Comparison of ENCODE assay signal across 1 cellular context in genomic region chr6:56370127-56370540, GRCh38.
TF ChIP-seq lines count a peak whose summit lies in the region.

No MANE protein-coding gene starts in this region.

TF ChIP-seq in HCT116, 20 proteins besides CTCF, POLR2A, EP300 and RAD21 (continued from another document):
- TF ChIP-seq JUND (IDR thresholded peaks at IDR 0.05) (no peak), CEBPB (IDR thresholded peaks at IDR 0.05; ENCODE audit: low read depth) (no peak), FOSL1 (IDR thresholded peaks at IDR 0.05; ENCODE audit: low read depth) (no peak), EZH2 (IDR thresholded peaks at IDR 0.05) (no peak), YY1 (IDR thresholded peaks at IDR 0.05; ENCODE audit: extremely low read depth, insufficient replicate concordance, low read depth, low read length) (no peak), SIN3A (IDR thresholded peaks at IDR 0.05; ENCODE audit: low read depth) (no peak), EZH2phosphoT487 (IDR thresholded peaks at IDR 0.05; ENCODE audit: borderline replicate concordance) (no peak), TCF7L2 (IDR thresholded peaks at IDR 0.05; ENCODE audit: borderline replicate concordance, extremely low read depth, insufficient read depth, insufficient read length) (no peak), ZNF274 (IDR thresholded peaks at IDR 0.05; ENCODE audit: low read depth, low read length) (no peak), ELF1 (IDR thresholded peaks at IDR 0.05; ENCODE audit: borderline replicate concordance, low read depth) (no peak), ZFX (IDR thresholded peaks at IDR 0.05) (no peak), CBX3 (IDR thresholded peaks at IDR 0.05; ENCODE audit: low read depth) (no peak), ATF3 (IDR thresholded peaks at IDR 0.05) (no peak)
- TF ChIP-seq, protein P1, sequence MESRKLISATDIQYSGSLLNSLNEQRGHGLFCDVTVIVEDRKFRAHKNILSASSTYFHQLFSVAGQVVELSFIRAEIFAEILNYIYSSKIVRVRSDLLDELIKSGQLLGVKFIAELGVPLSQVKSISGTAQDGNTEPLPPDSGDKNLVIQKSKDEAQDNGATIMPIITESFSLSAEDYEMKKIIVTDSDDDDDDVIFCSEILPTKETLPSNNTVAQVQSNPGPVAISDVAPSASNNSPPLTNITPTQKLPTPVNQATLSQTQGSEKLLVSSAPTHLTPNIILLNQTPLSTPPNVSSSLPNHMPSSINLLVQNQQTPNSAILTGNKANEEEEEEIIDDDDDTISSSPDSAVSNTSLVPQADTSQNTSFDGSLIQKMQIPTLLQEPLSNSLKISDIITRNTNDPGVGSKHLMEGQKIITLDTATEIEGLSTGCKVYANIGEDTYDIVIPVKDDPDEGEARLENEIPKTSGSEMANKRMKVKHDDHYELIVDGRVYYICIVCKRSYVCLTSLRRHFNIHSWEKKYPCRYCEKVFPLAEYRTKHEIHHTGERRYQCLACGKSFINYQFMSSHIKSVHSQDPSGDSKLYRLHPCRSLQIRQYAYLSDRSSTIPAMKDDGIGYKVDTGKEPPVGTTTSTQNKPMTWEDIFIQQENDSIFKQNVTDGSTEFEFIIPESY (IDR thresholded peaks at IDR 0.05; ENCODE audit: extremely low read depth, insufficient replicate concordance, low read length) = no peak
- TF ChIP-seq, protein P2, sequence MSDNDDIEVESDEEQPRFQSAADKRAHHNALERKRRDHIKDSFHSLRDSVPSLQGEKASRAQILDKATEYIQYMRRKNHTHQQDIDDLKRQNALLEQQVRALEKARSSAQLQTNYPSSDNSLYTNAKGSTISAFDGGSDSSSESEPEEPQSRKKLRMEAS (IDR thresholded peaks at IDR 0.05) = no peak
